23 cellular contexts compared by ENCODE assay signal in genomic region chr5:67178085-67178484, GRCh38. TPM values are rescaled to one million over a fixed set of nuclear protein-coding genes. Genes with fewer than 3 reads are reported as not detected.
DNase-seq lines count a peak whose midpoint lies in the region; ATAC-seq and TF ChIP-seq lines count a peak whose summit lies in the region.
"Had no signal": no experiment of that assay in that cellular context is flagged by ENCODE, and none has a peak within 500 bp of the region (broad histone marks: within the 10 kb centered on the region; RNA-seq: fewer than 3 reads in every experiment).

No MANE protein-coding gene starts in this region.

- no peak for TF ChIP-seq CTCF in BE2C (IDR thresholded peaks at IDR 0.05; ENCODE audit: low read depth, low read length)
- no peak for TF ChIP-seq CTCF in PC-3 (conservative IDR thresholded peaks at IDR 0.05; ENCODE audit: low read depth, low read length)
- no peak for TF ChIP-seq CTCF in foreskin fibroblast (IDR thresholded peaks at IDR 0.05; ENCODE audit: low read depth, low read length)

- peaks cover 6% of the 10 kb centered on the region; the same call in 1 of the 2 replicates for H3K9me3 ChIP-seq in BE2C
- H3K9me3 ChIP-seq in PC-3 (ENCODE audit: low read length): peaks cover 3% of the 10 kb centered on the region; the same call in 1 of the 2 replicates
- H3K9me3 ChIP-seq: body of pancreas had no signal

- no peak overlapping the region for H3K4me3 ChIP-seq in BE2C (ENCODE audit: low read depth, low read length)
- no peak overlapping the region for H3K4me3 ChIP-seq in PC-3 (ENCODE audit: low read length)
- H3K4me3 ChIP-seq in foreskin fibroblast (ENCODE audit: low read depth in 1 of 2, low read length in 2 of 2): no peak overlapping the region
- H3K4me3 ChIP-seq: body of pancreas, hepatocyte, sigmoid colon, upper lobe of left lung had no signal

- DNase-seq in BE2C: peak; percentile 44
- DNase-seq in ELR (ENCODE audit: low read depth): peak; percentile 2
- peak; percentile 17 for DNase-seq in PC-3
- DNase-seq in foreskin fibroblast: peak; percentile 79 to 89
- DNase-seq in NCI-H2107 (lab: John Stamatoyannopoulos, UW): no peak
- no peak for DNase-seq in dermis blood vessel endothelial cell
- no peak for DNase-seq in activated gamma-delta T cell (lab: John Stamatoyannopoulos, UW)
- no peak for DNase-seq in RKO (ENCODE audit: low spot score)
- DNase-seq: activated CD4-positive, alpha-beta T cell treated with anti-CD3 and anti-CD28 coated beads, Interleukin-2, amount 50 U/mL, for 4 hours; activated naive CD8-positive, alpha-beta T cell treated with anti-CD3 and anti-CD28 coated beads for 36 hours; body of pancreas; GOT3; naive thymus-derived CD8-positive, alpha-beta T cell; NCI-H1436 treated with DMSO at 0.1 percent for 48 hours; NCI-H2227 treated with DMSO at 0.1 percent for 48 hours; RPMI8226; sigmoid colon; stimulated activated CD4-positive, alpha-beta T cell treated with anti-CD3 and anti-CD28 coated beads, Interleukin-1b, Interleukin-23, amount 100 ng/mL, for 48 hours; upper lobe of left lung had no signal

- H3K36me3 ChIP-seq in BE2C (no peaks in the 10 kb centered on the region), PC-3 (ENCODE audit: low read depth, low read length) (no peaks in the 10 kb centered on the region)
- H3K36me3 ChIP-seq: sigmoid colon, upper lobe of left lung had no signal

- H3K4me1 ChIP-seq in BE2C: peaks cover 31% of the 10 kb centered on the region
- H3K4me1 ChIP-seq in PC-3 (ENCODE audit: insufficient read depth, low read length): 0 out of 2 replicates have a peak, but pooled peaks cover 4% of the 10 kb centered on the region
- H3K4me1 ChIP-seq: body of pancreas had no signal

- H4K20me1 ChIP-seq in PC-3 (ENCODE audit: low read length): no peaks in the 10 kb centered on the region

- no peaks in the 10 kb centered on the region for H3K9me2 ChIP-seq in PC-3 (replicated peaks; ENCODE audit: low read length)

- intact Hi-C loops in PC-3 (cut with micrococcal nuclease): no loop called here

- H3K27ac ChIP-seq in PC-3 (ENCODE audit: low read length): no peak overlapping the region
- H3K27ac ChIP-seq: body of pancreas, hepatocyte, parathyroid adenoma, sigmoid colon, upper lobe of left lung had no signal

- H2AFZ ChIP-seq in PC-3 (ENCODE audit: low read length): no peak overlapping the region
- H2AFZ ChIP-seq: hepatocyte, parathyroid adenoma had no signal

- H3K4me2 ChIP-seq in PC-3 (ENCODE audit: low read length): no peak overlapping the region
- H3K4me2 ChIP-seq: hepatocyte had no signal

- POLR2A ChIA-PET in PC-3 (lab: Charles Lee; ENCODE audit: unreplicated experiment): no interaction called here

- H3K27me3 ChIP-seq in BE2C (no peaks in the 10 kb centered on the region), PC-3 (ENCODE audit: low read length) (no peaks in the 10 kb centered on the region)
- H3K27me3 ChIP-seq: body of pancreas, hepatocyte, sigmoid colon, upper lobe of left lung had no signal

- H3K79me2 ChIP-seq in PC-3 (ENCODE audit: low read length): no peaks in the 10 kb centered on the region
- H3K79me2 ChIP-seq: hepatocyte, parathyroid adenoma had no signal

- H3K9ac ChIP-seq in PC-3 (ENCODE audit: low read length): no peak overlapping the region
- H3K9ac ChIP-seq: parathyroid adenoma had no signal

- CTCF ChIA-PET in PC-3 (lab: Charles Lee): no interaction called here

- ATAC-seq in PC-3: peak; percentile 58
- ATAC-seq: body of pancreas; naive thymus-derived CD8-positive, alpha-beta T cell had no signal

- no TSS peak for BruUV-seq in PC-3 (replicated peaks; lab: Mats Ljungman, UMichigan)

- H3F3A ChIP-seq in PC-3 (ENCODE audit: low read length, unreplicated experiment): no peaks in the 10 kb centered on the region

RNA-seq across cellular contexts. Expression of gene CD180, which starts 18.5 kb away (rescaled TPM):
- not detected for polyA plus RNA-seq in BE2C (2012; ENCODE audit: insufficient read depth, insufficient read length, low read depth)
- not detected in 2 replicates for total RNA-seq in PC-3 (2014; rRNA removed)
- total RNA-seq in dermis blood vessel endothelial cell: 0.09 TPM in 1 of 2 replicates, not detected in the other
- total RNA-seq: fibroblast of villous mesenchyme, G401 had no signal
- polyA plus RNA-seq: hepatocyte had no signal

Comparison
In these comparisons a context has a peak if more than half of its experiments do, and no peak if none do; other contexts are left out.
1. DNase-seq: peak in BE2C (single experiment), ELR (single experiment), PC-3 (single experiment) and foreskin fibroblast (2 of 2); none in NCI-H2107 (single experiment), dermis blood vessel endothelial cell (single experiment), activated gamma-delta T cell (single experiment) and RKO (single experiment).